ENCODE assay signal across 34 cellular contexts in the genomic region with DNA sequence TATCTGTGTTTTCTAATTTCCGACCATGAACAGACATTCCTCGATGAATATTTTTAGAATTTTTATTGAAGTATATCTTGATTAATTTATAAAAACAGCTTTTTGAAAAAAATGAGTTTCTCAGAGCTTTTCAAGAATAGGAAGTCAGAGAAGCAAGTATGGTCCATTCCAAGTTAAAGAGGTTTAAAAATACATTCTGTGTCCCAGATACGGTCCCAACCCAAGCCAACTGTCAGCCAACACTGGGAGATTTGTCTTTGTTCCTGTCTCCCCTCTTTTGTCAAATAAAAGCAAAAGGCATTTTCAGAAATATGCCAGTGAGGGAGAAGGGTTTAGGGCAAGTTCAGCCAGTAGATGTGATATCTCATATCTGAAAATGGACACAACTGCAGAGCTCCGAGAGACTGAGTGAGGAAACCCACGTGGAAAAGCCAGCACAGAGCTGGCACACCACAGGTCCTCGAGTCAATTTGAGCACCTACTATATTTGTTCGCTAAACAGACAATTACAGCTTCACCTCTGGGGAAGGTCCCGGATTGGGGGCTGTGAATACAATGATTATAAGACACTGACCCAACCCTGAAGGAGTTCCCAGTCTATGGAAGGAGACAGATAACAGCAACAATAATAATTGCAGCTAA. TPM values are rescaled to one million over a fixed set of nuclear protein-coding genes. Genes with fewer than 3 reads are reported as not detected.
"Had no signal": no experiment of that assay in that cellular context is flagged by ENCODE, and none has a peak within 500 bp of the region (broad histone marks: within the 10 kb centered on the region; RNA-seq: fewer than 3 reads in every experiment).

No MANE protein-coding gene starts in this region.

- H3K27ac Mint-ChIP-seq: activated B cell treated with CpG ODN at 0.5 μM for 24 hours; activated CD4-positive, alpha-beta memory T cell treated with anti-CD3 and anti-CD28 coated beads, Interleukin-2, amount 10 ng/mL, durations not matched to agents 7 days and 5 days; activated CD8-positive, alpha-beta memory T cell treated with anti-CD3 and anti-CD28 coated beads, Interleukin-2, amount 10 ng/mL, durations not matched to agents 7 days and 5 days; activated naive CD4-positive, alpha-beta T cell treated with anti-CD3 and anti-CD28 coated beads, Interleukin-2, amount 50 U/mL, for 24 hours; activated naive CD8-positive, alpha-beta T cell treated with anti-CD3 and anti-CD28 coated beads, Interleukin-2, amount 10 ng/mL, durations not matched to agents 7 days and 5 days had no signal

- H3K36me3 ChIP-seq: ascending aorta, cardiac muscle cell had no signal

- H3K27me3 ChIP-seq: ascending aorta, cardiac muscle cell had no signal

- DNase-seq: activated B cell treated with CpG ODN at 0.5 μM for 24 hours; activated CD4-positive, alpha-beta memory T cell treated with anti-CD3 and anti-CD28 coated beads, Interleukin-2, amount 10 ng/mL, durations not matched to agents 7 days and 5 days; activated CD4-positive, alpha-beta T cell treated with anti-CD3 and anti-CD28 coated beads for 4 hours; activated CD4-positive, CD25-positive, alpha-beta regulatory T cell treated with anti-CD3 and anti-CD28 coated beads, Interleukin-2, amount 50 U/mL, for 72 hours; activated CD8-positive, alpha-beta memory T cell treated with anti-CD3 and anti-CD28 coated beads for 24 hours; activated CD8-positive, alpha-beta memory T cell treated with anti-CD3 and anti-CD28 coated beads, Interleukin-2, amount 10 ng/mL, durations not matched to agents 7 days and 5 days; activated CD8-positive, alpha-beta memory T cell treated with anti-CD3 and anti-CD28 coated beads, Interleukin-2, amount 50 U/mL, for 48 hours; activated effector memory CD4-positive, alpha-beta T cell treated with Interleukin-2 at 50 U/mL for 16 hours; activated naive CD4-positive, alpha-beta T cell; activated naive CD8-positive, alpha-beta T cell treated with anti-CD3 and anti-CD28 coated beads, Interleukin-2, amount 10 ng/mL, durations not matched to agents 7 days and 5 days; activated T-cell treated with anti-CD3 and anti-CD28 coated beads, Interleukin-2, amount 50 U/mL, for 48 hours; amygdala; KG1; MM.1S; MV-4-11; NCI-H1092; NCI-H1436 treated with DMSO at 0.1 percent for 48 hours; NCI-H1694 treated with DMSO at 0.1 percent for 48 hours; NCI-H2029; NCI-H446 treated with DMSO at 0.1 percent for 48 hours; NCI-H524; NCI-H774; SIG-M5; SW 1271; T-helper 1 cell; T-helper 2 cell; T-helper 9 cell had no signal

- H3K4me3 ChIP-seq: ascending aorta, cardiac muscle cell had no signal

- H3K9me3 ChIP-seq: ascending aorta had no signal

- H3K4me3 Mint-ChIP-seq: activated B cell treated with CpG ODN at 0.5 μM for 24 hours; activated CD4-positive, alpha-beta memory T cell treated with anti-CD3 and anti-CD28 coated beads, Interleukin-2, amount 10 ng/mL, durations not matched to agents 7 days and 5 days; activated CD8-positive, alpha-beta memory T cell treated with anti-CD3 and anti-CD28 coated beads, Interleukin-2, amount 10 ng/mL, durations not matched to agents 7 days and 5 days; activated naive CD4-positive, alpha-beta T cell treated with anti-CD3 and anti-CD28 coated beads, Interleukin-2, amount 50 U/mL, for 24 hours; activated naive CD8-positive, alpha-beta T cell treated with anti-CD3 and anti-CD28 coated beads, Interleukin-2, amount 10 ng/mL, durations not matched to agents 7 days and 5 days had no signal

- H3K9me3 Mint-ChIP-seq: activated CD4-positive, alpha-beta memory T cell treated with anti-CD3 and anti-CD28 coated beads, Interleukin-2, amount 10 ng/mL, durations not matched to agents 7 days and 5 days; activated naive CD8-positive, alpha-beta T cell treated with anti-CD3 and anti-CD28 coated beads, Interleukin-2, amount 10 ng/mL, durations not matched to agents 7 days and 5 days had no signal

- H3K4me1 Mint-ChIP-seq: activated B cell treated with CpG ODN at 0.5 μM for 24 hours; activated CD8-positive, alpha-beta memory T cell treated with anti-CD3 and anti-CD28 coated beads, Interleukin-2, amount 10 ng/mL, durations not matched to agents 7 days and 5 days; activated naive CD4-positive, alpha-beta T cell treated with anti-CD3 and anti-CD28 coated beads, Interleukin-2, amount 50 U/mL, for 24 hours; activated naive CD8-positive, alpha-beta T cell treated with anti-CD3 and anti-CD28 coated beads, Interleukin-2, amount 10 ng/mL, durations not matched to agents 7 days and 5 days had no signal

- H3K27ac ChIP-seq: ascending aorta, cardiac muscle cell, VCaP had no signal

- H3K36me3 Mint-ChIP-seq: activated CD8-positive, alpha-beta memory T cell treated with anti-CD3 and anti-CD28 coated beads, Interleukin-2, amount 10 ng/mL, durations not matched to agents 7 days and 5 days; activated naive CD8-positive, alpha-beta T cell treated with anti-CD3 and anti-CD28 coated beads, Interleukin-2, amount 10 ng/mL, durations not matched to agents 7 days and 5 days had no signal

- ATAC-seq: activated CD8-positive, alpha-beta memory T cell treated with anti-CD3 and anti-CD28 coated beads, Interleukin-2, amount 10 ng/mL, durations not matched to agents 7 days and 5 days; Panc1; SK-N-SH treated with all-trans-retinoic acid at 6 μM for 48 hours had no signal

RNA-seq across cellular contexts. Expression of a gene that starts 59.8 kb away (rescaled TPM):
- total RNA-seq: activated CD4-positive, alpha-beta memory T cell treated with anti-CD3 and anti-CD28 coated beads, Interleukin-2, amount 10 ng/mL, durations not matched to agents 7 days and 5 days; activated CD8-positive, alpha-beta memory T cell treated with anti-CD3 and anti-CD28 coated beads, Interleukin-2, amount 10 ng/mL, durations not matched to agents 7 days and 5 days; ascending aorta; cardiac muscle cell; RPMI7951 had no signal
